In the genomic region with DNA sequence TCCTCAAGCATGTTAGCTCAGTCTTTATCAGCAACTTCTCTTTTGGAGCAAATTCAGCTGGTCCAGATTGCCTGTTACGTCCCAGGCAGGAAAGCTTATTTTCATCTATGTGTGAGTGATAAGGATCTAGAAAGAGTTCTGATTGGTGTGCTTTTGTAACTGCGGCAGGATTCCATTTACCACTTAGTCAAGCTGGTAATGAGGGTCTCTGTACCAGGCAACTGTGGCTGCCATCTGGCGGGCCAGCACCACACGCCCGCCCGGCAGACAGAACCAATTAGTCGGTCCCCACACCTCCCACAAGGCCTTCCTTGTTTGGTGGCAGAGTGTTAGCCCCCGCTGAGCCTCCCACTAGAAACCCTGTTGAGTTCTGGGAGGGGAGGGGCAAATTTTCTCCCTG, we compare ENCODE assay signal across 27 cellular contexts. TPM values are rescaled to one million over a fixed set of nuclear protein-coding genes. Genes with fewer than 3 reads are reported as not detected.
"Had no signal": no experiment of that assay in that cellular context is flagged by ENCODE, and none has a peak within 500 bp of the region (broad histone marks: within the 10 kb centered on the region; RNA-seq: fewer than 3 reads in every experiment).

No MANE protein-coding gene starts in this region.

- H3K27ac ChIP-seq: body of pancreas, cardiac muscle cell, foreskin keratinocyte, neutrophil, pancreas, tibial artery, WERI-Rb-1 had no signal

- H3K9me3 ChIP-seq: body of pancreas had no signal

- ATAC-seq: activated CD8-positive, alpha-beta memory T cell treated with anti-CD3 and anti-CD28 coated beads, Interleukin-2, amount 10 ng/mL, durations not matched to agents 7 days and 5 days; activated CD8-positive, alpha-beta T cell treated with anti-CD3 and anti-CD28 coated beads for 36 hours; activated naive CD8-positive, alpha-beta T cell treated with anti-CD3 and anti-CD28 coated beads, Interleukin-2, amount 50 U/mL, for 24 hours; body of pancreas; foreskin keratinocyte; left ventricle myocardium superior; natural killer cell treated with Interleukin-12 subunit alpha and Interleukin-12 subunit beta and Interleukin-15 and Interleukin-18, amount 100 ng/mL, for 72 hours; pancreas; right cardiac atrium had no signal

- H3K4me1 ChIP-seq: body of pancreas, foreskin keratinocyte, pancreas, tibial artery had no signal

- H3K4me3 ChIP-seq: body of pancreas, cardiac muscle cell, pancreas, tibial artery had no signal

- H3K27me3 ChIP-seq: body of pancreas, cardiac muscle cell, foreskin keratinocyte, neutrophil, pancreas, tibial artery had no signal

- DNase-seq: activated CD4-positive, alpha-beta T cell treated with anti-CD3 and anti-CD28 coated beads, Interleukin-2, amount 10 ng/mL, durations not matched to agents 7 days and 5 days; activated CD4-positive, CD25-positive, alpha-beta regulatory T cell treated with anti-CD3 and anti-CD28 coated beads, Interleukin-2, amount 50 U/mL, for 72 hours; activated CD8-positive, alpha-beta memory T cell treated with anti-CD3 and anti-CD28 coated beads, Interleukin-2, amount 10 ng/mL, durations not matched to agents 7 days and 5 days; activated CD8-positive, alpha-beta T cell treated with anti-CD3 and anti-CD28 coated beads for 36 hours; activated gamma-delta T cell; activated naive CD4-positive, alpha-beta T cell treated with anti-CD3 and anti-CD28 coated beads, Interleukin-2, amount 50 U/mL, for 16 hours; activated naive CD8-positive, alpha-beta T cell treated with anti-CD3 and anti-CD28 coated beads, Interleukin-2, amount 50 U/mL, for 24 hours; body of pancreas; cortex of kidney; endodermal cell; foreskin keratinocyte; hippocampal formation; left ventricle myocardium superior; mammary epithelial cell; pancreas; right cardiac atrium; stimulated activated CD4-positive, alpha-beta T cell treated with anti-CD3 and anti-CD28 coated beads, Interleukin-4, amount 100 ng/mL, for 4 hours; substantia nigra; tibial artery; WERI-Rb-1 had no signal

- H3K36me3 ChIP-seq: cardiac muscle cell, neutrophil, pancreas, tibial artery, WERI-Rb-1 had no signal

RNA-seq across cellular contexts. Expression of a gene that starts 20.9 kb away (rescaled TPM):
- total RNA-seq: activated CD4-positive, alpha-beta T cell treated with anti-CD3 and anti-CD28 coated beads, Interleukin-2, amount 10 ng/mL, durations not matched to agents 7 days and 5 days; activated CD8-positive, alpha-beta memory T cell treated with anti-CD3 and anti-CD28 coated beads, Interleukin-2, amount 10 ng/mL, durations not matched to agents 7 days and 5 days; activated CD8-positive, alpha-beta T cell treated with anti-CD3 and anti-CD28 coated beads for 36 hours; activated T-helper 1 cell treated with anti-CD3 and anti-CD28 coated beads, Interleukin-12 subunit alpha, Interleukin-12 subunit beta, Interleukin-2, Interleukin-4 antibody, amounts not matched to agents 30 ng/mL and 10 ng/mL and 1 ng/mL, durations not matched to agents 14 hours and 24 hours and 36 hours; body of pancreas; cardiac muscle cell; cerebellum; endodermal cell; foreskin keratinocyte; left ventricle myocardium superior; mammary epithelial cell; natural killer cell treated with Interleukin-12 subunit alpha and Interleukin-12 subunit beta and Interleukin-15 and Interleukin-18, amount 100 ng/mL, for 72 hours; pancreas; pulmonary artery endothelial cell; right cardiac atrium; ureter had no signal
